ENCODE assay signal across 22 cellular contexts in the genomic region with DNA sequence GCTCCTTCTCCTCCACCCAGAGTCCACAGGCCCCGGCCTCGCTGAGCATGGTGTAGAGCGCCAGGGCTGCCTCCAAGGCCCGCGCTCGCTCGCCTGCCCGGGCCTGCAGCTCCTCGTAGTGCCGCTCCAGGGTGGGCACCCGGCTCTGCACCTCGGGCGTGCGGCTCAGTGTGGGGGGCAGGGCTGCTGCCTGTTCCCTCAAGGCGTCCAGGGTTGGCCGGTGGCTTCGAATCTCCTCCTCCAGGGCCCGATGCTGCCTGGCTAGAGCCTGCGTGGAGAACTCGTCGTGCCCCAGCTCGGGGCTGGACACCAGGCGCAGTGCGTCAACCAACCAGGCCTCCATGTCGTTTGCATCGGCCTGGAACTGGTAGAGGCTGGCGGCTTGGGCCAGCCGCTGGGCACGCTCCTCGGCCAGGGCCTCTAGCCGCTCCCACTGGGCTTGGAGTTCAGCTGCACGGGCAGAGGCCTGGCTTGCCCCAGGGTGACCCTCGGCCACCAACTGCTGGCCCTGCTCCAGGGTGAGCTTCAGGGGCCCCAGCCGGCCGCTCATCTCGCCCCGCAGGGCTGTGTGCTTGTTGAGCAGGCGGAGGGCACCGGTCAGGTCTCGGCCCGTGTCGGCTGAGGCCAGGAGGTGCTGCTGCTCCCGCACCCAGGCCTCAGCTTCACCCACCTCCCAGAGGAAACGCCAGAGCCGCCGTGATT.
"Had no signal": no experiment of that assay in that cellular context is flagged by ENCODE, and none has a peak within 500 bp of the region (broad histone marks: within the 10 kb centered on the region; RNA-seq: fewer than 3 reads in every experiment).

No MANE protein-coding gene starts in this region.

- H3K9me3 Mint-ChIP-seq: activated CD4-positive, alpha-beta T cell treated with anti-CD3 and anti-CD28 coated beads, Interleukin-2, amount 10 ng/mL, durations not matched to agents 7 days and 5 days; activated CD8-positive, alpha-beta T cell treated with anti-CD3 and anti-CD28 coated beads for 36 hours; activated naive CD4-positive, alpha-beta T cell treated with anti-CD3 and anti-CD28 coated beads, Interleukin-2, amount 10 ng/mL, durations not matched to agents 7 days and 5 days; nephron had no signal

- H3K36me3 Mint-ChIP-seq: activated CD8-positive, alpha-beta memory T cell treated with anti-CD3 and anti-CD28 coated beads, Interleukin-2, amount 10 ng/mL, durations not matched to agents 7 days and 5 days; activated naive CD4-positive, alpha-beta T cell treated with anti-CD3 and anti-CD28 coated beads, Interleukin-2, amount 10 ng/mL, durations not matched to agents 7 days and 5 days had no signal

- H3K4me1 ChIP-seq: gastroesophageal sphincter, heart left ventricle, parathyroid adenoma had no signal

- H3K4me1 Mint-ChIP-seq: nephron; stimulated activated naive B cell treated with anti-CD40 and anti-IgM and Interleukin-4, amounts not matched to agents 10 μg/mL and 1 μg/mL and 100 μg/mL, for 72 hours had no signal

- DNase-seq: activated CD4-positive, alpha-beta T cell treated with anti-CD3 and anti-CD28 coated beads, Interleukin-2, amount 10 ng/mL, durations not matched to agents 7 days and 5 days; activated CD4-positive, CD25-positive, alpha-beta regulatory T cell treated with anti-CD3 and anti-CD28 coated beads, Interleukin-2, amount 50 U/mL, for 72 hours; activated CD8-positive, alpha-beta memory T cell treated with anti-CD3 and anti-CD28 coated beads, Interleukin-2, amount 10 ng/mL, durations not matched to agents 7 days and 5 days; activated CD8-positive, alpha-beta T cell treated with anti-CD3 and anti-CD28 coated beads for 36 hours; activated effector memory CD4-positive, alpha-beta T cell treated with anti-CD3 and anti-CD28 coated beads, Interleukin-2, amount 50 U/mL, for 16 hours; activated naive CD4-positive, alpha-beta T cell treated with anti-CD3 and anti-CD28 coated beads, Interleukin-2, amount 10 ng/mL, durations not matched to agents 7 days and 5 days; activated T-cell treated with anti-CD3 and anti-CD28 coated beads for 4 hours; amygdala; cerebellar nuclear complex; heart left ventricle; kidney; midbrain; right cardiac atrium; stimulated activated CD4-positive, alpha-beta T cell treated with anti-CD3 and anti-CD28 coated beads, Interleukin-12 subunit alpha, Interleukin-12 subunit beta, amount 100 ng/mL, for 4 hours; stimulated activated naive B cell treated with anti-CD40 and anti-IgM and Interleukin-4, amounts not matched to agents 10 μg/mL and 1 μg/mL and 100 μg/mL, for 72 hours; T-helper 1 cell; WERI-Rb-1 had no signal

- H3K9ac ChIP-seq: parathyroid adenoma had no signal

- H3K27me3 ChIP-seq: gastroesophageal sphincter, heart left ventricle had no signal

- H3K27ac ChIP-seq: coronary artery, gastroesophageal sphincter, heart left ventricle, parathyroid adenoma, WERI-Rb-1 had no signal

- H3K36me3 ChIP-seq: gastroesophageal sphincter, heart left ventricle had no signal

- ATAC-seq: activated CD8-positive, alpha-beta memory T cell treated with anti-CD3 and anti-CD28 coated beads, Interleukin-2, amount 10 ng/mL, durations not matched to agents 7 days and 5 days; activated CD8-positive, alpha-beta T cell treated with anti-CD3 and anti-CD28 coated beads for 36 hours; gastroesophageal sphincter; stimulated activated naive B cell treated with anti-CD40 and anti-IgM and Interleukin-4, amounts not matched to agents 10 μg/mL and 1 μg/mL and 100 μg/mL, for 72 hours had no signal

- H2AFZ ChIP-seq: parathyroid adenoma had no signal

- H3K27me3 Mint-ChIP-seq: activated CD4-positive, alpha-beta T cell treated with anti-CD3 and anti-CD28 coated beads, Interleukin-2, amount 10 ng/mL, durations not matched to agents 7 days and 5 days; activated CD8-positive, alpha-beta memory T cell treated with anti-CD3 and anti-CD28 coated beads, Interleukin-2, amount 10 ng/mL, durations not matched to agents 7 days and 5 days; activated CD8-positive, alpha-beta T cell treated with anti-CD3 and anti-CD28 coated beads for 36 hours; stimulated activated naive B cell treated with anti-CD40 and anti-IgM and Interleukin-4, amounts not matched to agents 10 μg/mL and 1 μg/mL and 100 μg/mL, for 72 hours had no signal

- H3K27ac Mint-ChIP-seq: activated CD4-positive, alpha-beta T cell treated with anti-CD3 and anti-CD28 coated beads, Interleukin-2, amount 10 ng/mL, durations not matched to agents 7 days and 5 days; activated CD8-positive, alpha-beta memory T cell treated with anti-CD3 and anti-CD28 coated beads, Interleukin-2, amount 10 ng/mL, durations not matched to agents 7 days and 5 days; activated CD8-positive, alpha-beta T cell treated with anti-CD3 and anti-CD28 coated beads for 36 hours; activated naive CD4-positive, alpha-beta T cell treated with anti-CD3 and anti-CD28 coated beads, Interleukin-2, amount 10 ng/mL, durations not matched to agents 7 days and 5 days; nephron; stimulated activated naive B cell treated with anti-CD40 and anti-IgM and Interleukin-4, amounts not matched to agents 10 μg/mL and 1 μg/mL and 100 μg/mL, for 72 hours had no signal

- H3K4me3 Mint-ChIP-seq: activated CD4-positive, alpha-beta T cell treated with anti-CD3 and anti-CD28 coated beads, Interleukin-2, amount 10 ng/mL, durations not matched to agents 7 days and 5 days; activated CD8-positive, alpha-beta memory T cell treated with anti-CD3 and anti-CD28 coated beads, Interleukin-2, amount 10 ng/mL, durations not matched to agents 7 days and 5 days; activated CD8-positive, alpha-beta T cell treated with anti-CD3 and anti-CD28 coated beads for 36 hours; activated naive CD4-positive, alpha-beta T cell treated with anti-CD3 and anti-CD28 coated beads, Interleukin-2, amount 10 ng/mL, durations not matched to agents 7 days and 5 days; nephron; stimulated activated naive B cell treated with anti-CD40 and anti-IgM and Interleukin-4, amounts not matched to agents 10 μg/mL and 1 μg/mL and 100 μg/mL, for 72 hours had no signal

- H3K4me3 ChIP-seq: coronary artery, gastroesophageal sphincter, heart left ventricle, lung had no signal
